ENCODE assay signal across 1 cellular context in the genomic region with DNA sequence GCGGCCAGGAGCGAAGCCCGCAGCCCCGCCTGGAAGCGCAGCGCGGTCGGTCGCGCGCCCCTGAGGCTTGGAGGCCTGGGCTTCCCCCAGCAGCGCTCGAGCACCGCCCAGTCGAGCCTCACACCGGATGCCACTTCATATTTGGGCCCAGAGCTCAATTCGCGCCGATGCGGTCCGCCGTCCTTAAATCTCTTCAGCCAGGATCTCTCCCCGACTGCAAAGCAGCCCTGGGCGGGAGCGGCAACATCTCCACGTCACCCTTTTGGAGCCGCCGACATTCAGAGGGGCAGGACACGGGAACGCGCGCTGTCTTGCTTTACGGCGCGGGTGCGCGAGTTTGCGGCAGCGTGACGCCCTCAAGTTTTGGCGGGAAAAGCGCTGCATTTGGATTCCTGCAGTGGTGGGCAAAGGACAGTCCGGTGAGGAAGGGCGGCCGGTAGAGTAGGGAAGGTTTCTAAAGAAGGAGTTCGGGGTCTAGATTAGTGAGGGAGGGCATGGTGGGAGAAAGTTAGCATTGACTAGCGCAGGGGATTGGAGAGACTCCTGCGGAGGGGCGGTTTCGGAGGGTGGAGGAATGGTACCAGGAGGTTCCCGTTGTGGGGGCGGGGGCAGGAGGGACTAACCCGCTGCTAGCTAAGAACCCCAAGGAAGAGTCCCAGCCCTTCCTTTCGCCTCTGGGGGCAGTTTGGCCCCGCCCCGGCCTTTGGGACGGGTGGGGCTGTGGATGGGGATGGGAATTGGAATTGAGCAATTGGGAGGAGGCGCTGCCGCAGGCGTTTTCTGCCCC.
A peak's percentile ranks its signal among the peaks of the same experiment; 100 is the strongest.
TF ChIP-seq lines count a peak whose summit lies in the region.

No MANE protein-coding gene starts in this region.

TF ChIP-seq in GM12878, 131 proteins besides CTCF, POLR2A, EP300 and RAD21 (continued from another document):
- TF ChIP-seq, protein P1, sequence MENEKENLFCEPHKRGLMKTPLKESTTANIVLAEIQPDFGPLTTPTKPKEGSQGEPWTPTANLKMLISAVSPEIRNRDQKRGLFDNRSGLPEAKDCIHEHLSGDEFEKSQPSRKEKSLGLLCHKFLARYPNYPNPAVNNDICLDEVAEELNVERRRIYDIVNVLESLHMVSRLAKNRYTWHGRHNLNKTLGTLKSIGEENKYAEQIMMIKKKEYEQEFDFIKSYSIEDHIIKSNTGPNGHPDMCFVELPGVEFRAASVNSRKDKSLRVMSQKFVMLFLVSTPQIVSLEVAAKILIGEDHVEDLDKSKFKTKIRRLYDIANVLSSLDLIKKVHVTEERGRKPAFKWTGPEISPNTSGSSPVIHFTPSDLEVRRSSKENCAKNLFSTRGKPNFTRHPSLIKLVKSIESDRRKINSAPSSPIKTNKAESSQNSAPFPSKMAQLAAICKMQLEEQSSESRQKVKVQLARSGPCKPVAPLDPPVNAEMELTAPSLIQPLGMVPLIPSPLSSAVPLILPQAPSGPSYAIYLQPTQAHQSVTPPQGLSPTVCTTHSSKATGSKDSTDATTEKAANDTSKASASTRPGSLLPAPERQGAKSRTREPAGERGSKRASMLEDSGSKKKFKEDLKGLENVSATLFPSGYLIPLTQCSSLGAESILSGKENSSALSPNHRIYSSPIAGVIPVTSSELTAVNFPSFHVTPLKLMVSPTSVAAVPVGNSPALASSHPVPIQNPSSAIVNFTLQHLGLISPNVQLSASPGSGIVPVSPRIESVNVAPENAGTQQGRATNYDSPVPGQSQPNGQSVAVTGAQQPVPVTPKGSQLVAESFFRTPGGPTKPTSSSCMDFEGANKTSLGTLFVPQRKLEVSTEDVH (IDR thresholded peaks at IDR 0.05; ENCODE audit: low read depth, partially characterized antibody): peak; percentile 100
- TF ChIP-seq, protein P2, sequence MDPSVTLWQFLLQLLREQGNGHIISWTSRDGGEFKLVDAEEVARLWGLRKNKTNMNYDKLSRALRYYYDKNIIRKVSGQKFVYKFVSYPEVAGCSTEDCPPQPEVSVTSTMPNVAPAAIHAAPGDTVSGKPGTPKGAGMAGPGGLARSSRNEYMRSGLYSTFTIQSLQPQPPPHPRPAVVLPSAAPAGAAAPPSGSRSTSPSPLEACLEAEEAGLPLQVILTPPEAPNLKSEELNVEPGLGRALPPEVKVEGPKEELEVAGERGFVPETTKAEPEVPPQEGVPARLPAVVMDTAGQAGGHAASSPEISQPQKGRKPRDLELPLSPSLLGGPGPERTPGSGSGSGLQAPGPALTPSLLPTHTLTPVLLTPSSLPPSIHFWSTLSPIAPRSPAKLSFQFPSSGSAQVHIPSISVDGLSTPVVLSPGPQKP (IDR thresholded peaks at IDR 0.05; ENCODE audit: low read depth, low read length): peak; percentile 72; the same call in 1 of the 2 replicates
- no peak for TF ChIP-seq FOS (IDR thresholded peaks at IDR 0.05; ENCODE audit: borderline replicate concordance, extremely low read depth, insufficient read length)
- TF ChIP-seq, protein P3, sequence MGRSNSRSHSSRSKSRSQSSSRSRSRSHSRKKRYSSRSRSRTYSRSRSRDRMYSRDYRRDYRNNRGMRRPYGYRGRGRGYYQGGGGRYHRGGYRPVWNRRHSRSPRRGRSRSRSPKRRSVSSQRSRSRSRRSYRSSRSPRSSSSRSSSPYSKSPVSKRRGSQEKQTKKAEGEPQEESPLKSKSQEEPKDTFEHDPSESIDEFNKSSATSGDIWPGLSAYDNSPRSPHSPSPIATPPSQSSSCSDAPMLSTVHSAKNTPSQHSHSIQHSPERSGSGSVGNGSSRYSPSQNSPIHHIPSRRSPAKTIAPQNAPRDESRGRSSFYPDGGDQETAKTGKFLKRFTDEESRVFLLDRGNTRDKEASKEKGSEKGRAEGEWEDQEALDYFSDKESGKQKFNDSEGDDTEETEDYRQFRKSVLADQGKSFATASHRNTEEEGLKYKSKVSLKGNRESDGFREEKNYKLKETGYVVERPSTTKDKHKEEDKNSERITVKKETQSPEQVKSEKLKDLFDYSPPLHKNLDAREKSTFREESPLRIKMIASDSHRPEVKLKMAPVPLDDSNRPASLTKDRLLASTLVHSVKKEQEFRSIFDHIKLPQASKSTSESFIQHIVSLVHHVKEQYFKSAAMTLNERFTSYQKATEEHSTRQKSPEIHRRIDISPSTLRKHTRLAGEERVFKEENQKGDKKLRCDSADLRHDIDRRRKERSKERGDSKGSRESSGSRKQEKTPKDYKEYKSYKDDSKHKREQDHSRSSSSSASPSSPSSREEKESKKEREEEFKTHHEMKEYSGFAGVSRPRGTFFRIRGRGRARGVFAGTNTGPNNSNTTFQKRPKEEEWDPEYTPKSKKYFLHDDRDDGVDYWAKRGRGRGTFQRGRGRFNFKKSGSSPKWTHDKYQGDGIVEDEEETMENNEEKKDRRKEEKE (IDR thresholded peaks at IDR 0.05): no peak
- no peak for TF ChIP-seq SIX5 (IDR thresholded peaks at IDR 0.05; ENCODE audit: low read depth, low read length, severe bottlenecking)
- peak; percentile 87; the same call in 1 of the 2 replicates for TF ChIP-seq GATAD2B (conservative IDR thresholded peaks at IDR 0.05; ENCODE audit: low read depth)
- no peak for TF ChIP-seq ZNF24 (IDR thresholded peaks at IDR 0.05)
- TF ChIP-seq, protein P4, sequence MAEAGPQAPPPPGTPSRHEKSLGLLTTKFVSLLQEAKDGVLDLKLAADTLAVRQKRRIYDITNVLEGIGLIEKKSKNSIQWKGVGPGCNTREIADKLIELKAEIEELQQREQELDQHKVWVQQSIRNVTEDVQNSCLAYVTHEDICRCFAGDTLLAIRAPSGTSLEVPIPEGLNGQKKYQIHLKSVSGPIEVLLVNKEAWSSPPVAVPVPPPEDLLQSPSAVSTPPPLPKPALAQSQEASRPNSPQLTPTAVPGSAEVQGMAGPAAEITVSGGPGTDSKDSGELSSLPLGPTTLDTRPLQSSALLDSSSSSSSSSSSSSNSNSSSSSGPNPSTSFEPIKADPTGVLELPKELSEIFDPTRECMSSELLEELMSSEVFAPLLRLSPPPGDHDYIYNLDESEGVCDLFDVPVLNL (IDR thresholded peaks at IDR 0.05; ENCODE audit: low read depth, low read length): peak; percentile 91
- peak; percentile 66; the same call in 1 of the 2 replicates for TF ChIP-seq HDGF (IDR thresholded peaks at IDR 0.05)
- TF ChIP-seq, protein P5, sequence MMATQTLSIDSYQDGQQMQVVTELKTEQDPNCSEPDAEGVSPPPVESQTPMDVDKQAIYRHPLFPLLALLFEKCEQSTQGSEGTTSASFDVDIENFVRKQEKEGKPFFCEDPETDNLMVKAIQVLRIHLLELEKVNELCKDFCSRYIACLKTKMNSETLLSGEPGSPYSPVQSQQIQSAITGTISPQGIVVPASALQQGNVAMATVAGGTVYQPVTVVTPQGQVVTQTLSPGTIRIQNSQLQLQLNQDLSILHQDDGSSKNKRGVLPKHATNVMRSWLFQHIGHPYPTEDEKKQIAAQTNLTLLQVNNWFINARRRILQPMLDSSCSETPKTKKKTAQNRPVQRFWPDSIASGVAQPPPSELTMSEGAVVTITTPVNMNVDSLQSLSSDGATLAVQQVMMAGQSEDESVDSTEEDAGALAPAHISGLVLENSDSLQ (IDR thresholded peaks at IDR 0.05): peak; percentile 37; the same call in 1 of the 2 replicates
- peak in 1 of 2 experiments; percentile 37; a peak in 1 of 3 replicates for TF ChIP-seq EGR1 (IDR thresholded peaks at IDR 0.05; ENCODE audit: borderline replicate concordance in 1 of 2, low read depth in 2 of 2, low read length in 2 of 2)
- no peak for TF ChIP-seq EED (IDR thresholded peaks at IDR 0.05; ENCODE audit: low read depth)
- peak; percentile 92; the same call in 1 of the 2 replicates for TF ChIP-seq STAT1 (conservative IDR thresholded peaks at IDR 0.05)
- TF ChIP-seq, protein P6, sequence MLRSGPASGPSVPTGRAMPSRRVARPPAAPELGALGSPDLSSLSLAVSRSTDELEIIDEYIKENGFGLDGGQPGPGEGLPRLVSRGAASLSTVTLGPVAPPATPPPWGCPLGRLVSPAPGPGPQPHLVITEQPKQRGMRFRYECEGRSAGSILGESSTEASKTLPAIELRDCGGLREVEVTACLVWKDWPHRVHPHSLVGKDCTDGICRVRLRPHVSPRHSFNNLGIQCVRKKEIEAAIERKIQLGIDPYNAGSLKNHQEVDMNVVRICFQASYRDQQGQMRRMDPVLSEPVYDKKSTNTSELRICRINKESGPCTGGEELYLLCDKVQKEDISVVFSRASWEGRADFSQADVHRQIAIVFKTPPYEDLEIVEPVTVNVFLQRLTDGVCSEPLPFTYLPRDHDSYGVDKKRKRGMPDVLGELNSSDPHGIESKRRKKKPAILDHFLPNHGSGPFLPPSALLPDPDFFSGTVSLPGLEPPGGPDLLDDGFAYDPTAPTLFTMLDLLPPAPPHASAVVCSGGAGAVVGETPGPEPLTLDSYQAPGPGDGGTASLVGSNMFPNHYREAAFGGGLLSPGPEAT (IDR thresholded peaks at IDR 0.05; ENCODE audit: low read depth): peak; percentile 82
- no peak for TF ChIP-seq NR2F1 (conservative IDR thresholded peaks at IDR 0.05)
- TF ChIP-seq TCF7 (IDR thresholded peaks at IDR 0.05; ENCODE audit: borderline replicate concordance): no peak
- no peak for TF ChIP-seq MEF2A (IDR thresholded peaks at IDR 0.05; ENCODE audit: insufficient read depth, low read depth, low read length)
- no peak for TF ChIP-seq SREBF2 (IDR thresholded peaks at IDR 0.05; ENCODE audit: low read length)
- peak; percentile 100 for TF ChIP-seq RB1 (IDR thresholded peaks at IDR 0.05; ENCODE audit: borderline replicate concordance)
- no peak for TF ChIP-seq TBL1XR1 (IDR thresholded peaks at IDR 0.05; ENCODE audit: low read depth, low read length)
- TF ChIP-seq, protein P7, sequence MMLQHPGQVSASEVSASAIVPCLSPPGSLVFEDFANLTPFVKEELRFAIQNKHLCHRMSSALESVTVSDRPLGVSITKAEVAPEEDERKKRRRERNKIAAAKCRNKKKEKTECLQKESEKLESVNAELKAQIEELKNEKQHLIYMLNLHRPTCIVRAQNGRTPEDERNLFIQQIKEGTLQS (IDR thresholded peaks at IDR 0.05; ENCODE audit: borderline replicate concordance, extremely low read depth, low read depth, low read length): peak; percentile 71; the same call in 1 of the 2 replicates
- peak; percentile 90 for TF ChIP-seq NBN (IDR thresholded peaks at IDR 0.05)
